In the genomic region with DNA sequence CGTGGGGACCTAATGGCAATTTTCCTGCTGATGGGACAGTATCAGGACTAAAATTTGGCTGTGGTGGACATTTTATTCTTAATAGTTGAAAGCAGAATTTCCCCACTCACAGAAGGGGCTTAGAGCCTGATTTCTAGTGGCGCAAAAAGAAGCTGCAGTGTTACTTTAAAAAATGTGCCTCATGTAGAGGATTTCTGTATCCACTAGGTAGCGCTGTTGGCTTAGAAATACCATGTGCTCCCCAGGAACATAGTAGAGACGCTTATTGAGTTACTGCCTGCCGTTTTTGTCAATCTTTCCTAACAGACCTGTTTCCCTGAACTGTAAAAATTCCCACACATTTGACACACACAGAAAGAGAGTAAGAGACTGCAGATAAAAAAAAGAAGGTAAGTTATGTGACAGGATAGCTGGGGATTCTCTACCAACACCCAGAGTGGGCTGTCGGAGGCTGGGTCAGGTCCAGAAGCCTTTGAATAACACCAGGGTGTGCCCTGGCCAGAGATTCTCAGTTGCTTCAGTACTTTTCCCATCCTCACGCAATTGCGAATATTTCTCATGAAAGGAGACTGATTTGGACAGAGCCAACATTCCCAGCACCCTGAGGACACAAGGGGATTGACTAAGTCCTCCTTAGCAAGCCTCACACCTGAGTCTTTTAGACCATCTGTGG, we compare ENCODE assay signal across 9 cellular contexts.
DNase-seq lines count a peak whose midpoint lies in the region; ATAC-seq, FAIRE-seq and TF ChIP-seq lines count a peak whose summit lies in the region.
"Had no signal": no experiment of that assay in that cellular context is flagged by ENCODE, and none has a peak within 500 bp of the region (broad histone marks: within the 10 kb centered on the region; RNA-seq: fewer than 3 reads in every experiment).

No MANE protein-coding gene starts in this region.

- H3K9me2 ChIP-seq in hepatocyte (replicated peaks; ENCODE audit: insufficient read depth), result no peaks in the 10 kb centered on the region

- no peaks in the 10 kb centered on the region for H3K4me1 Mint-ChIP-seq in neural crest cell

- no peak overlapping the region for H3K27ac ChIP-seq in VCaP
- H3K27ac ChIP-seq in hepatocyte, result no peak overlapping the region

- no peaks in the 10 kb centered on the region for H3K9me3 ChIP-seq in hepatocyte (ENCODE audit: low read depth)

- peak; percentile 68 for TF ChIP-seq CTCF in VCaP (conservative IDR thresholded peaks at IDR 0.05)
- TF ChIP-seq CTCF in neural crest cell (conservative IDR thresholded peaks at IDR 0.05), result peak; percentile 65
- no peak for TF ChIP-seq CTCF in hepatocyte (IDR thresholded peaks at IDR 0.05; ENCODE audit: poor library complexity)

- peak; percentile 76 for ATAC-seq in HG02870 (IDR thresholded peaks at IDR 0.05; ENCODE audit: unreplicated experiment)

- H3K4me1 ChIP-seq in hepatocyte (ENCODE audit: insufficient read depth), result no peaks in the 10 kb centered on the region

- H3K27me3 ChIP-seq in hepatocyte, result no peaks in the 10 kb centered on the region

- no peak overlapping the region for H2AFZ ChIP-seq in hepatocyte

- no peaks in the 10 kb centered on the region for H3K27me3 Mint-ChIP-seq in neural crest cell (ENCODE audit: low read depth)

- no peaks in the 10 kb centered on the region for H3K36me3 Mint-ChIP-seq in neural crest cell (ENCODE audit: low read depth)
- H3K36me3 Mint-ChIP-seq: natural killer cell treated with Interleukin-12 subunit alpha and Interleukin-12 subunit beta and Interleukin-15 and Interleukin-18, amount 100 ng/mL, for 72 hours had no signal

- H4K20me1 ChIP-seq in hepatocyte (ENCODE audit: insufficient read depth, poor library complexity, severe bottlenecking), result no peaks in the 10 kb centered on the region

- H3K4me2 ChIP-seq in hepatocyte, result no peak overlapping the region

- no peaks in the 10 kb centered on the region for H3K79me2 ChIP-seq in hepatocyte

- H3K9me3 Mint-ChIP-seq in neural crest cell, result peaks cover 5% of the 10 kb centered on the region
- H3K9me3 Mint-ChIP-seq: natural killer cell treated with Interleukin-12 subunit alpha and Interleukin-12 subunit beta and Interleukin-15 and Interleukin-18, amount 100 ng/mL, for 72 hours had no signal

- peak; percentile 93 for FAIRE-seq in A204.1 (lab: Jason Lieb, UNC)

- no peaks in the 10 kb centered on the region for H3K36me3 ChIP-seq in hepatocyte (replicated peaks; ENCODE audit: insufficient read depth, low read depth)

- DNase-seq in GM03348 (ENCODE audit: low spot score) (peak; percentile 49), NCI-H2171 (lab: John Stamatoyannopoulos, UW) (peak; percentile 1), fibroblast of gingiva (ENCODE audit: low read depth) (peak; percentile 46), neural crest cell (ENCODE audit: low read depth, low spot score) (no peak), hepatocyte (ENCODE audit: low spot score) (no peak)

- no peak overlapping the region for H3K27ac Mint-ChIP-seq in neural crest cell (ENCODE audit: unreplicated experiment)
- H3K27ac Mint-ChIP-seq: natural killer cell treated with Interleukin-12 subunit alpha and Interleukin-12 subunit beta and Interleukin-15 and Interleukin-18, amount 100 ng/mL, for 72 hours had no signal

- no peak overlapping the region for H3K4me3 ChIP-seq in hepatocyte

- no peak overlapping the region for H3K4me3 Mint-ChIP-seq in neural crest cell
- H3K4me3 Mint-ChIP-seq: natural killer cell treated with Interleukin-12 subunit alpha and Interleukin-12 subunit beta and Interleukin-15 and Interleukin-18, amount 100 ng/mL, for 72 hours had no signal

- WGBS in hepatocyte (ENCODE audit: low lambda C conversion rate, missing lambda C conversion rate), result 43% methylated on average over 8 of the region's 8 CpGs

Comparison
In these comparisons a context has a peak if more than half of its experiments do, and no peak if none do; other contexts are left out.
1. DNase-seq: peak in GM03348 (single experiment), NCI-H2171 (single experiment) and fibroblast of gingiva (single experiment); none in neural crest cell (single experiment) and hepatocyte (single experiment).